Comparison of ENCODE assay signal across 8 cellular contexts in genomic region chr13:99614465-99614885, GRCh38. TPM values are rescaled to one million over a fixed set of nuclear protein-coding genes. Genes with fewer than 3 reads are reported as not detected.
A peak's percentile ranks its signal among the peaks of the same experiment; 100 is the strongest.
DNase-seq lines count a peak whose midpoint lies in the region; ATAC-seq lines count a peak whose summit lies in the region.

No MANE protein-coding gene starts in this region.

- peaks cover 13% of the 10 kb centered on the region for H3K4me1 ChIP-seq in CD4-positive, alpha-beta memory T cell (ENCODE audit: insufficient read depth, low read length)
- H3K4me1 ChIP-seq in right cardiac atrium (ENCODE audit: control insufficient read depth, insufficient read depth, low read length): peaks cover 2% of the 10 kb centered on the region

- DNase-seq in CD4-positive, alpha-beta memory T cell: peak in 3 of 5 donors; percentile 13 to 23 (median 16)
- DNase-seq in SKM-1 treated with dmso at 0.1 percent for 144 hours (lab: John Stamatoyannopoulos, UW; ENCODE audit: unreplicated experiment): peak; percentile 54
- no peak for DNase-seq in right cardiac atrium
- no peak for DNase-seq in cerebellar nuclear complex (lab: John Stamatoyannopoulos, UW)
- no peak for DNase-seq in GF-D8 (lab: John Stamatoyannopoulos, UW)

- H3K27me3 Mint-ChIP-seq in CD4-positive, alpha-beta memory T cell: no peaks in the 10 kb centered on the region

- H3K9me3 ChIP-seq in CD4-positive, alpha-beta memory T cell (ENCODE audit: control insufficient read depth in 1 of 2, low read length in 2 of 2): no peaks in the 10 kb centered on the region
- no peaks in the 10 kb centered on the region for H3K9me3 ChIP-seq in right cardiac atrium (ENCODE audit: control insufficient read depth, low read length)

- 47% methylated on average over 9 of the region's 9 CpGs for WGBS in right cardiac atrium

- H3K4me1 Mint-ChIP-seq in CD4-positive, alpha-beta memory T cell: peaks cover 22 to 47% (median 33%) of the 10 kb centered on the region in 4 donors

- H3K4me3 Mint-ChIP-seq in CD4-positive, alpha-beta memory T cell: no peak overlapping the region

- ATAC-seq in GM18873 (IDR thresholded peaks at IDR 0.05; ENCODE audit: low FRiP score, unreplicated experiment): peak; percentile 64
- peak; percentile 63 for ATAC-seq in HG03175 (IDR thresholded peaks at IDR 0.05; ENCODE audit: unreplicated experiment)
- ATAC-seq in right cardiac atrium: peak; percentile 56 to 78
- no peak for ATAC-seq in HG03469 (IDR thresholded peaks at IDR 0.05; ENCODE audit: unreplicated experiment)

- H3K27ac ChIP-seq in CD4-positive, alpha-beta memory T cell (ENCODE audit: low read depth, low read length): no peak overlapping the region
- no peak overlapping the region for H3K27ac ChIP-seq in right cardiac atrium (ENCODE audit: low read length)

- no peaks in the 10 kb centered on the region for H3K9me3 Mint-ChIP-seq in CD4-positive, alpha-beta memory T cell

- no peaks in the 10 kb centered on the region for H3K36me3 ChIP-seq in CD4-positive, alpha-beta memory T cell (ENCODE audit: insufficient read depth, low read length)

- H3K36me3 Mint-ChIP-seq in CD4-positive, alpha-beta memory T cell: peaks cover 0 to 4% of the 10 kb centered on the region in 2 donors

- CTCF ChIA-PET in CD4-positive, alpha-beta memory T cell (lab: Charles Lee; ENCODE audit: partially characterized antibody): interaction anchor here (0.7 to 3.1 kb wide), 14 partner anchors 9 to 901 kb away, joined by 3 to 30 read pairs (median 4); no protein-coding TSS in a partner anchor

- H3K27ac Mint-ChIP-seq in CD4-positive, alpha-beta memory T cell: no peak overlapping the region

- H3K4me3 ChIP-seq in CD4-positive, alpha-beta memory T cell (ENCODE audit: low read length in 2 of 2): no peak overlapping the region
- H3K4me3 ChIP-seq in right cardiac atrium (ENCODE audit: low read length): no peak overlapping the region

- H3K27me3 ChIP-seq in CD4-positive, alpha-beta memory T cell (ENCODE audit: insufficient read depth, low read length): no peaks in the 10 kb centered on the region
- no peaks in the 10 kb centered on the region for H3K27me3 ChIP-seq in right cardiac atrium (ENCODE audit: control insufficient read depth, insufficient read depth)

- intact Hi-C loops in CD4-positive, alpha-beta memory T cell (cut with micrococcal nuclease): loop anchor here (1.0 to 2.0 kb wide), 3 partner anchors 36 to 172 kb away; no protein-coding TSS in a partner anchor
- intact Hi-C loops in right cardiac atrium (cut with DNase I): no loop called here

- POLR2A ChIA-PET in CD4-positive, alpha-beta memory T cell (lab: Charles Lee; ENCODE audit: partially characterized antibody): interaction anchor here (1.7 kb wide), 1 partner anchor 9 kb away, joined by 6 read pairs; the partner anchor contains the start of gene CLYBL

RNA-seq across cellular contexts. Expression of gene CLYBL, which starts 8.0 kb away (rescaled TPM):
- total RNA-seq in CD4-positive, alpha-beta memory T cell: 10 to 100 TPM in 1 of 2 experiments, 1 to 10 TPM in 1; 9.8 to 10.1 TPM
- 10 to 100 TPM; 17.3 to 24.8 TPM for polyA plus RNA-seq in CD4-positive, alpha-beta memory T cell
- 10 to 100 TPM; 16.5 to 21.8 (median 19.3) TPM for total RNA-seq in right cardiac atrium
- polyA plus RNA-seq in right cardiac atrium: 18.5 TPM

Comparison
In these comparisons a context has a peak if more than half of its experiments do, and no peak if none do; other contexts are left out.
1. DNase-seq: peak in CD4-positive, alpha-beta memory T cell (3 of 5) and SKM-1 treated with dmso at 0.1 percent for 144 hours (single experiment); none in right cardiac atrium (0 of 3), cerebellar nuclear complex (0 of 2) and GF-D8 (single experiment).